Comparison of ENCODE assay signal across 23 cellular contexts in the genomic region with DNA sequence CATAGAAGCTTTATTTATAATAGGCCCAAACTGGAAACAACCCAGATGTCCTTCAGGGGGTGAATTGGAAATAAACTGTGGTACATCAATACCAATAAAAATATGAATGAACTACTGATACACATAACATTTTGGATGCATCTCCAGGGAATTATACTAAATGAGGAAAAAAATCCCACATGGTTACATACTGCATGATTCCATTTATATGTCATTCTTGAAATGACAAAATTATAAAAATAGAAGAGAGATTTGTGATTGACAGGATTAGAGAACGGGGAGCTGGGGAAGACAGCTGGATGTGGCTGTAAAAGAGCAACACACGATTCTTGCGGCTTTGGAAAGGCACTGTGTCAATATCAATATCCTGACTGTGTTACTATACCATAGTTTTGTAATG.
"Had no signal": no experiment of that assay in that cellular context is flagged by ENCODE, and none has a peak within 500 bp of the region (broad histone marks: within the 10 kb centered on the region; RNA-seq: fewer than 3 reads in every experiment).

No MANE protein-coding gene starts in this region.

- H3K4me3 ChIP-seq: colonic mucosa, coronary artery, dorsolateral prefrontal cortex, esophagus muscularis mucosa, esophagus squamous epithelium, gastrocnemius medialis, gastroesophageal sphincter, heart left ventricle, heart right ventricle had no signal

- H3K9me3 ChIP-seq: colonic mucosa, esophagus muscularis mucosa, gastrocnemius medialis had no signal

- H3K36me3 ChIP-seq: colonic mucosa, esophagus muscularis mucosa, esophagus squamous epithelium, gastrocnemius medialis, gastroesophageal sphincter, heart left ventricle, heart right ventricle had no signal

- DNase-seq: colonic mucosa; cortex of kidney; dermis blood vessel endothelial cell; dorsolateral prefrontal cortex; effector CD4-positive, alpha-beta T cell; effector CD8-positive, alpha-beta T cell; effector memory CD4-positive, alpha-beta T cell; effector memory CD8-positive, alpha-beta T cell; endodermal cell; erythroblast; esophagus squamous epithelium; foreskin fibroblast; foreskin keratinocyte; foreskin melanocyte; gastrocnemius medialis; glutamatergic neuron; head of caudate nucleus; heart left ventricle; heart right ventricle had no signal

- H3K27me3 ChIP-seq: colonic mucosa, esophagus muscularis mucosa, esophagus squamous epithelium, foreskin keratinocyte, gastrocnemius medialis, gastroesophageal sphincter, heart left ventricle, heart right ventricle had no signal

- H3K27ac ChIP-seq: colonic mucosa, coronary artery, dorsolateral prefrontal cortex, epithelial cell of prostate, esophagus muscularis mucosa, esophagus squamous epithelium, foreskin keratinocyte, gastrocnemius medialis, gastroesophageal sphincter, heart left ventricle, heart right ventricle had no signal
